Comparison of ENCODE assay signal across 9 cellular contexts in the genomic region with DNA sequence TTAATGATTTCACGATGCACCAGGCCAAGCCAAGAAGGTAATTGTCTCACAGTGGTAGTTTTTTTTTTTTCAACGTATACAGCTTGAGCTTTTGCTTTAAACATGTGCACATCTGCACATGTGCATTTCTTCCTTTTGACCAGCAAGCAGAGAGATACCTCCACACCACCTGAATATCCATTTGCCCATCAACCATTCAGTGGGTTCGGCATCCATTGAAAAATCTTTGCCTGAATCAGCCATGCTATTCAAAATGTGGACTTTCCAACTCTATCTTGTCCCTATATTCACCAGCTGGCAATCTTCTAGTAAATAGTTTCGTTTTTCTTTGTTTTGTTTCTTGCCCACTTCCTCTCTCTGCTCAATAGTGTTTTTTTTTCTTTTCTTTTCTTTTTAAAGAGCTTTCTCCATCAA. TPM values are rescaled to one million over a fixed set of nuclear protein-coding genes. Genes with fewer than 3 reads are reported as not detected.
A peak's percentile ranks its signal among the peaks of the same experiment; 100 is the strongest.
DNase-seq lines count a peak whose midpoint lies in the region; ATAC-seq and TF ChIP-seq lines count a peak whose summit lies in the region.
"Had no signal": no experiment of that assay in that cellular context is flagged by ENCODE, and none has a peak within 500 bp of the region (broad histone marks: within the 10 kb centered on the region; RNA-seq: fewer than 3 reads in every experiment).

No MANE protein-coding gene starts in this region.

- peaks cover 1% of the 10 kb centered on the region for H3K27me3 Mint-ChIP-seq in IgD-negative memory B cell

- TF ChIP-seq CTCF in GM12865 (IDR thresholded peaks at IDR 0.05; ENCODE audit: insufficient read depth, low read depth, low read length, missing control alignments) (no peak), gastroesophageal sphincter (IDR thresholded peaks at IDR 0.05) (no peak), A673 (conservative IDR thresholded peaks at IDR 0.05; ENCODE audit: low read depth, low read length) (no peak)

- H3K36me3 ChIP-seq in gastroesophageal sphincter (no peaks in the 10 kb centered on the region), A673 (ENCODE audit: insufficient read depth, low read length, poor library complexity, severe bottlenecking) (no peaks in the 10 kb centered on the region)

- TF ChIP-seq EP300 in gastroesophageal sphincter (IDR thresholded peaks at IDR 0.05) = no peak

- DNase-seq in GM12865 (ENCODE audit: low read depth) (peak; percentile 48), SHP77 treated with DMSO at 0.1 percent for 48 hours (lab: John Stamatoyannopoulos, UW) (no peak), DMS79 (lab: John Stamatoyannopoulos, UW) (no peak), A673 (ENCODE audit: low spot score) (no peak)
- peak; percentile 28 for DNase-seq in central memory CD4-positive, alpha-beta T cell
- DNase-seq: DMS79 treated with DMSO at 0.1 percent for 48 hours had no signal

- H3K27ac ChIP-seq in gastroesophageal sphincter (no peak overlapping the region), A673 (ENCODE audit: low read depth, low read length, poor library complexity, severe bottlenecking) (no peak overlapping the region)

- H3K9me3 ChIP-seq in gastroesophageal sphincter (no peaks in the 10 kb centered on the region), A673 (ENCODE audit: low read depth, low read length, poor library complexity, severe bottlenecking) (peaks cover 5% of the 10 kb centered on the region)

- H3K27me3 ChIP-seq in gastroesophageal sphincter (no peaks in the 10 kb centered on the region), A673 (replicated peaks; ENCODE audit: insufficient read depth, low read depth, low read length, poor library complexity) (no peaks in the 10 kb centered on the region)

- ATAC-seq in GM21360 (IDR thresholded peaks at IDR 0.05; ENCODE audit: unreplicated experiment) (peak; percentile 52), gastroesophageal sphincter (no peak)

- POLR2A ChIA-PET in A673 (lab: Charles Lee; ENCODE audit: low non-redundant PET) = no interaction called here

- no peaks in the 10 kb centered on the region for H3K9me3 Mint-ChIP-seq in IgD-negative memory B cell

- CTCF ChIA-PET in A673 (lab: Charles Lee) = no interaction called here

- H3K27ac Mint-ChIP-seq in IgD-negative memory B cell = peak overlapping the region in 2 of 3 donors; percentile 23 to 95

- no TSS peak for BruUV-seq in A673 (replicated peaks; lab: Mats Ljungman, UMichigan)

- peaks cover 4% of the 10 kb centered on the region for H3K36me3 Mint-ChIP-seq in IgD-negative memory B cell

- 36 to 43% methylated on average over 2 to 4 of the region's 4 CpGs for WGBS in gastroesophageal sphincter (ENCODE audit: low coverage in 1 of 2), 2 donors

- H3K4me3 ChIP-seq in GM12865 (ENCODE audit: low read depth, low read length) (no peak overlapping the region; the same call in 1 of the 2 replicates), gastroesophageal sphincter (no peak overlapping the region), A673 (ENCODE audit: low read depth, low read length, poor library complexity, severe bottlenecking) (no peak overlapping the region)

- no peak for TF ChIP-seq POLR2A in gastroesophageal sphincter (IDR thresholded peaks at IDR 0.05)

- no peaks in the 10 kb centered on the region for H3K4me1 ChIP-seq in gastroesophageal sphincter
- H3K4me1 ChIP-seq in A673 (ENCODE audit: insufficient read depth, low read length, poor library complexity, severe bottlenecking) = no peaks in the 10 kb centered on the region

- H3K4me3 Mint-ChIP-seq in IgD-negative memory B cell = peak overlapping the region; percentile 14 to 78 (median 44)

- intact Hi-C loops in A673 (cut with micrococcal nuclease; ENCODE audit: unreplicated experiment) = no loop called here

- peaks cover 12 to 14% (median 13%) of the 10 kb centered on the region in 3 donors for H3K4me1 Mint-ChIP-seq in IgD-negative memory B cell

RNA-seq across cellular contexts. Expression of a gene that starts 7.7 kb away (rescaled TPM):
- 44.0 TPM for polyA plus RNA-seq in IgD-negative memory B cell
- total RNA-seq in gastroesophageal sphincter (10 to 100 TPM; 12.6 to 50.0 (median 27.1) TPM), A673 (2021) (114 and 116 TPM in 2 replicates)

RNA-seq across cellular contexts. Expression of a gene that starts 57.7 kb away (rescaled TPM):
- 12.7 TPM for polyA plus RNA-seq in IgD-negative memory B cell
- 10 to 100 TPM; 14.3 to 25.8 (median 19.8) TPM for total RNA-seq in gastroesophageal sphincter
- 4.9 and 7.4 TPM in 2 replicates for total RNA-seq in A673 (2021)

Comparison
In these comparisons a context has a peak if more than half of its experiments do, and no peak if none do; other contexts are left out.
1. DNase-seq: peak in GM12865 (single experiment) and central memory CD4-positive, alpha-beta T cell (single experiment); none in SHP77 treated with DMSO at 0.1 percent for 48 hours (single experiment), DMS79 (single experiment) and A673 (single experiment).